Comparison of ENCODE assay signal across 8 cellular contexts in genomic region chr9:129751841-129752801, GRCh38. TPM values are rescaled to one million over a fixed set of nuclear protein-coding genes. Genes with fewer than 3 reads are reported as not detected.
DNase-seq lines count a peak whose midpoint lies in the region; ATAC-seq, FAIRE-seq and TF ChIP-seq lines count a peak whose summit lies in the region.

No MANE protein-coding gene starts in this region.

- H3K27ac ChIP-seq in prostate gland = peak overlapping the region; percentile 16 to 32

- no peaks in the 10 kb centered on the region for H3K27me3 ChIP-seq in prostate gland (replicated peaks; ENCODE audit: insufficient read depth)

- no peaks in the 10 kb centered on the region for H3K9me3 ChIP-seq in prostate gland

- 18% methylated on average over 31 of the region's 31 CpGs for WGBS in prostate gland

- DNase-seq in DMS79 (lab: John Stamatoyannopoulos, UW) (peak; percentile 56), NCI-H69 (lab: John Stamatoyannopoulos, UW) (peak; percentile 92), fibroblast of gingiva (ENCODE audit: low read depth) (peak; percentile 25), prostate gland (ENCODE audit: low spot score) (peak; percentile 77), frontal cortex (ENCODE audit: low spot score in 2 of 2) (no peak)

- TF ChIP-seq POLR2A in prostate gland (IDR thresholded peaks at IDR 0.05) = no peak

- FAIRE-seq in frontal cortex (lab: Jason Lieb, UNC) = no peak

- peak overlapping the region; percentile 7 to 10 for H3K4me3 ChIP-seq in prostate gland

- TF ChIP-seq CTCF in prostate gland (IDR thresholded peaks at IDR 0.05) = no peak

- intact Hi-C loops in prostate gland (cut with DNase I) = no loop called here

- H3K36me3 ChIP-seq in prostate gland = no peaks in the 10 kb centered on the region

- no peak for ATAC-seq in HG03342 (IDR thresholded peaks at IDR 0.05; ENCODE audit: unreplicated experiment)
- no peak for ATAC-seq in HG02840 (IDR thresholded peaks at IDR 0.05; ENCODE audit: low FRiP score, unreplicated experiment)
- ATAC-seq in GM19023 (IDR thresholded peaks at IDR 0.05; ENCODE audit: unreplicated experiment) = no peak

- H3K4me1 ChIP-seq in prostate gland (replicated peaks) = peaks cover 7% of the 10 kb centered on the region

RNA-seq across cellular contexts. Expression of gene PTGES, which starts 0.7 kb away (rescaled TPM):
- total RNA-seq in prostate gland (10 to 100 TPM in 1 of 2 donors, 1 to 10 TPM in 1; 3.9 to 19.9 TPM), frontal cortex (3.7 TPM)

RNA-seq across cellular contexts. Expression of gene TOR1B, which starts 50.9 kb away (rescaled TPM):
- total RNA-seq in prostate gland (10 to 100 TPM; 31.4 to 35.7 TPM), frontal cortex (38.3 TPM)

Comparison
In these comparisons a context has a peak if more than half of its experiments do, and no peak if none do; other contexts are left out.
1. DNase-seq: peak in DMS79 (single experiment), NCI-H69 (single experiment), fibroblast of gingiva (single experiment) and prostate gland (single experiment); none in frontal cortex (0 of 2).